In genomic region chr1:182633657-182634281, GRCh38 we compare ENCODE assay signal across 11 cellular contexts. TPM values are rescaled to one million over a fixed set of nuclear protein-coding genes. Genes with fewer than 3 reads are reported as not detected.
A peak's percentile ranks its signal among the peaks of the same experiment; 100 is the strongest.
DNase-seq lines count a peak whose midpoint lies in the region; ATAC-seq and TF ChIP-seq lines count a peak whose summit lies in the region.
"Had no signal": no experiment of that assay in that cellular context is flagged by ENCODE, and none has a peak within 500 bp of the region (broad histone marks: within the 10 kb centered on the region; RNA-seq: fewer than 3 reads in every experiment).

No MANE protein-coding gene starts in this region.

- H3K36me3 Mint-ChIP-seq in endodermal cell (ENCODE audit: low read depth): no peaks in the 10 kb centered on the region
- H3K36me3 Mint-ChIP-seq: natural killer cell treated with Interleukin-12 subunit alpha and Interleukin-12 subunit beta and Interleukin-15 and Interleukin-18, amount 100 ng/mL, for 72 hours had no signal

- H3K27me3 ChIP-seq in BLaER1 treated with 17β-estradiol and CSF1 and Interleukin-3, amounts not matched to agents 10 nM and 100 nM: no peaks in the 10 kb centered on the region
- no peaks in the 10 kb centered on the region for H3K27me3 ChIP-seq in endodermal cell (ENCODE audit: control insufficient read depth, insufficient read depth, low read length, poor library complexity, severe bottlenecking)
- no peaks in the 10 kb centered on the region for H3K27me3 ChIP-seq in MM.1S (replicated peaks; ENCODE audit: insufficient read depth, low read length)

- H3K4me3 Mint-ChIP-seq in endodermal cell: no peak overlapping the region
- H3K4me3 Mint-ChIP-seq: natural killer cell treated with Interleukin-12 subunit alpha and Interleukin-12 subunit beta and Interleukin-15 and Interleukin-18, amount 100 ng/mL, for 72 hours had no signal

- no peaks in the 10 kb centered on the region for H3K79me2 ChIP-seq in MM.1S (ENCODE audit: low read length)

- H3K4me2 ChIP-seq in BLaER1 treated with 17β-estradiol and CSF1 and Interleukin-3, amounts not matched to agents 10 nM and 100 nM: peak overlapping the region; percentile 51 to 91 (median 78)
- no peak overlapping the region for H3K4me2 ChIP-seq in MM.1S (ENCODE audit: low read depth, low read length)

- H3K36me3 ChIP-seq in BLaER1 treated with 17β-estradiol and CSF1 and Interleukin-3, amounts not matched to agents 10 nM and 100 nM: no peaks in the 10 kb centered on the region
- H3K36me3 ChIP-seq in endodermal cell (ENCODE audit: control insufficient read depth, insufficient read depth, low read length) (no peaks in the 10 kb centered on the region), MM.1S (replicated peaks; ENCODE audit: insufficient read depth, low read length) (no peaks in the 10 kb centered on the region)

- H3K27ac ChIP-seq in BLaER1 treated with 17β-estradiol and CSF1 and Interleukin-3, amounts not matched to agents 10 nM and 100 nM: peak overlapping the region in 9 of 11 experiments; percentile 20 to 87 (median 67); a peak in 17 of 22 replicates
- peak overlapping the region; percentile 91 for H3K27ac ChIP-seq in endodermal cell (ENCODE audit: low read depth, low read length)
- no peak overlapping the region for H3K27ac ChIP-seq in MM.1S (ENCODE audit: low read length)

- H3F3A ChIP-seq in MM.1S (ENCODE audit: insufficient read depth, low read length): no peaks in the 10 kb centered on the region

- peaks cover 42 to 83% (median 78%) of the 10 kb centered on the region in 10 experiments for H3K4me1 ChIP-seq in BLaER1 treated with 17β-estradiol and CSF1 and Interleukin-3, amounts not matched to agents 10 nM and 100 nM
- peaks cover 3% of the 10 kb centered on the region for H3K4me1 ChIP-seq in endodermal cell (ENCODE audit: control insufficient read depth, insufficient read depth, low read length)
- H3K4me1 ChIP-seq in MM.1S (ENCODE audit: low read length): no peaks in the 10 kb centered on the region

- H3K4me1 Mint-ChIP-seq in endodermal cell: peaks cover 19% of the 10 kb centered on the region

- H3K9ac ChIP-seq in BLaER1 treated with 17β-estradiol and CSF1 and Interleukin-3, amounts not matched to agents 10 nM and 100 nM: peak overlapping the region in 7 of 11 experiments; percentile 15 to 78 (median 57); a peak in 11 of 22 replicates
- H3K9ac ChIP-seq in endodermal cell (ENCODE audit: extremely low read depth, low read length, poor library complexity, severe bottlenecking) (no peak overlapping the region), MM.1S (ENCODE audit: low read length) (no peak overlapping the region)

- no peak for ATAC-seq in GM18867 (IDR thresholded peaks at IDR 0.05; ENCODE audit: unreplicated experiment)
- ATAC-seq: natural killer cell treated with Interleukin-12 subunit alpha and Interleukin-12 subunit beta and Interleukin-15 and Interleukin-18, amount 100 ng/mL, for 72 hours had no signal

- DNase-seq in NAMALWA (ENCODE audit: low spot score): peak; percentile 99
- peak; percentile 85 for DNase-seq in NCI-H774 (lab: John Stamatoyannopoulos, UW)
- DNase-seq in endodermal cell: no peak
- no peak for DNase-seq in C1 segment of cervical spinal cord (lab: John Stamatoyannopoulos, UW)
- DNase-seq in MM.1S: no peak
- no peak for DNase-seq in stimulated activated CD4-positive, alpha-beta T cell treated with anti-CD3 and anti-CD28 coated beads, Interleukin-1b, Interleukin-23, amount 100 ng/mL, for 48 hours
- DNase-seq: AML-193, amniotic stem cell had no signal

- 88 to 89% methylated on average over 9 to 11 of the region's 11 CpGs for WGBS in endodermal cell (ENCODE audit: insufficient coverage in 1 of 2, insufficient read length in 1 of 2), 2 experiments

- TF ChIP-seq CTCF in endodermal cell (conservative IDR thresholded peaks at IDR 0.05) (no peak), MM.1S (IDR thresholded peaks at IDR 0.05; ENCODE audit: low read length) (no peak)

- H3K4me3 ChIP-seq in BLaER1 treated with 17β-estradiol and CSF1 and Interleukin-3, amounts not matched to agents 10 nM and 100 nM: no peak overlapping the region
- no peak overlapping the region for H3K4me3 ChIP-seq in endodermal cell (ENCODE audit: low read length)
- no peak overlapping the region for H3K4me3 ChIP-seq in MM.1S (ENCODE audit: low read length)

- no peaks in the 10 kb centered on the region for H4K20me1 ChIP-seq in BLaER1 treated with 17β-estradiol and CSF1 and Interleukin-3, amounts not matched to agents 10 nM and 100 nM
- H4K20me1 ChIP-seq in MM.1S (ENCODE audit: insufficient read depth, low read length): no peaks in the 10 kb centered on the region

- H3K9me3 Mint-ChIP-seq in endodermal cell: no peaks in the 10 kb centered on the region
- H3K9me3 Mint-ChIP-seq: natural killer cell treated with Interleukin-12 subunit alpha and Interleukin-12 subunit beta and Interleukin-15 and Interleukin-18, amount 100 ng/mL, for 72 hours had no signal

- no peaks in the 10 kb centered on the region for H3K9me3 ChIP-seq in BLaER1 treated with 17β-estradiol and CSF1 and Interleukin-3, amounts not matched to agents 10 nM and 100 nM (replicated peaks in 1 of 11)
- H3K9me3 ChIP-seq in endodermal cell (ENCODE audit: control insufficient read depth, low read length) (no peaks in the 10 kb centered on the region), MM.1S (replicated peaks; ENCODE audit: insufficient read depth, low read length) (no peaks in the 10 kb centered on the region)

- H3K27me3 Mint-ChIP-seq in endodermal cell (ENCODE audit: insufficient read depth): no peaks in the 10 kb centered on the region

- H2AFZ ChIP-seq in MM.1S (ENCODE audit: low read length): no peak overlapping the region

- H3K27ac Mint-ChIP-seq in endodermal cell: no peak overlapping the region

- H3K9me2 ChIP-seq in MM.1S (replicated peaks; ENCODE audit: insufficient read depth, low read length): no peaks in the 10 kb centered on the region

RNA-seq across cellular contexts. Expression of gene RGS16, which starts 29.6 kb away (rescaled TPM):
- 10 to 100 TPM; 14.8 to 19.4 TPM for total RNA-seq in endodermal cell
- 42.3 TPM for polyA plus RNA-seq in endodermal cell (2013, experiment 1 of 2)
- 38.7 TPM for polyA plus RNA-seq in endodermal cell (2013, experiment 2 of 2)

RNA-seq across cellular contexts. Expression of gene RNASEL, which starts 44.7 kb away (rescaled TPM):
- total RNA-seq in endodermal cell: 1 to 10 TPM; 2.6 to 3.1 TPM
- polyA plus RNA-seq in endodermal cell (2013, experiment 1 of 2): 2.2 TPM
- 2.4 TPM for polyA plus RNA-seq in endodermal cell (2013, experiment 2 of 2)

RNA-seq across cellular contexts. Expression of gene RGS8, which starts 50.6 kb away (rescaled TPM):
- 10 to 100 TPM in 1 of 2 donors, 1 to 10 TPM in 1; 5.6 to 25.0 TPM for total RNA-seq in endodermal cell
- polyA plus RNA-seq in endodermal cell (2013, experiment 1 of 2): 7.7 TPM
- 8.9 TPM for polyA plus RNA-seq in endodermal cell (2013, experiment 2 of 2)
- total RNA-seq: natural killer cell treated with Interleukin-12 subunit alpha and Interleukin-12 subunit beta and Interleukin-15 and Interleukin-18, amount 100 ng/mL, for 72 hours had no signal

Comparison
In these comparisons a context has a peak if more than half of its experiments do, and no peak if none do; other contexts are left out.
1. H3K9ac ChIP-seq: peak in BLaER1 treated with 17β-estradiol and CSF1 and Interleukin-3, amounts not matched to agents 10 nM and 100 nM (7 of 11); none in endodermal cell (single experiment) and MM.1S (single experiment).
2. DNase-seq: peak in NAMALWA (single experiment) and NCI-H774 (single experiment); none in endodermal cell (single experiment), C1 segment of cervical spinal cord (0 of 14), MM.1S (single experiment) and stimulated activated CD4-positive, alpha-beta T cell treated with anti-CD3 and anti-CD28 coated beads, Interleukin-1b, Interleukin-23, amount 100 ng/mL, for 48 hours (single experiment).